In the genomic region with DNA sequence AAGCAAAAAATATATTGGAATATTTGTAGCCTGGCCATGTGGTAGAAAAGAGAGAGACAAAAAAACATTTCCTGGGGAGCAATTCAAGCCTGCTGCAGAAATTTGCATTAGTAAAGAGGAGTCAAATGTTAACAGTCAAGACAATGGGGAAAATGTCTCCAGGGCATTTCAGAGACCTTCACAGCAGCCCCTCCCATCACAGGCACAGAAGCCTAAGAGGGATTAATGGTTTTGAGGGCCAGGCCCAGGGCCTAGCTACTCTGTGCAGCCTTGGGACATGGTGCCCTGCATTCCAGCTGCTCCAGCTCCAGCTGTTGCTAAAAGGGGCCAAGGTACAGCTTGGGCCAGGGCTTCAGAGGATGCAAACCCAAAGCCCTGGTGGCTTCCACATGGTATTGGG, we compare ENCODE assay signal across 36 cellular contexts. TPM values are rescaled to one million over a fixed set of nuclear protein-coding genes. Genes with fewer than 3 reads are reported as not detected.
"Had no signal": no experiment of that assay in that cellular context is flagged by ENCODE, and none has a peak within 500 bp of the region (broad histone marks: within the 10 kb centered on the region; RNA-seq: fewer than 3 reads in every experiment).

No MANE protein-coding gene starts in this region.

- H3K4me1 Mint-ChIP-seq: activated CD4-positive, alpha-beta T cell treated with anti-CD3 and anti-CD28 coated beads, Interleukin-2, amount 10 ng/mL, durations not matched to agents 24 days and 14 days; activated naive CD8-positive, alpha-beta T cell treated with anti-CD3 and anti-CD28 coated beads for 36 hours; activated T-helper 17 cell treated with anti-CD3 and anti-CD28 coated beads, Interleukin-2, amount 50 U/mL, for 72 hours had no signal

- H3K27me3 ChIP-seq: brain microvascular endothelial cell had no signal

- H3K27ac ChIP-seq: brain microvascular endothelial cell, PC-9, RWPE1, WERI-Rb-1 had no signal

- DNase-seq: activated CD4-positive, alpha-beta T cell treated with anti-CD3 and anti-CD28 coated beads, Interleukin-2, amount 10 ng/mL, durations not matched to agents 24 days and 14 days; activated CD4-positive, alpha-beta T cell treated with anti-CD3 and anti-CD28 coated beads, Interleukin-2, amount 50 U/mL, for 4 hours; activated CD8-positive, alpha-beta T cell treated with anti-CD3 and anti-CD28 coated beads for 36 hours; activated effector memory CD4-positive, alpha-beta T cell treated with anti-CD3 and anti-CD28 coated beads, Interleukin-2, amount 50 U/mL, for 16 hours; activated naive CD4-positive, alpha-beta T cell; activated naive CD4-positive, alpha-beta T cell treated with anti-CD3 and anti-CD28 coated beads, Interleukin-2, amount 50 U/mL, for 16 hours; activated naive CD8-positive, alpha-beta T cell treated with anti-CD3 and anti-CD28 coated beads for 36 hours; activated T-cell treated with anti-CD3 and anti-CD28 coated beads, Interleukin-2, amount 50 U/mL, for 1 hour; activated T-cell treated with anti-CD3 and anti-CD28 coated beads, Interleukin-2, amount 50 U/mL, for 72 hours; amniotic stem cell; aorta; brain microvascular endothelial cell; central memory CD4-positive, alpha-beta T cell; NCI-H1092 treated with DMSO at 0.1 percent for 48 hours; NCI-H1417; NCI-H146; NCI-H187; NCI-H2081; NCI-H226; NCI-H446 treated with DMSO at 0.1 percent for 48 hours; NCI-H524; NK-92 treated with Interleukin-12 subunit alpha and Interleukin-12 subunit beta, amount 100 ng/mL, for 24 hours; SIG-M5; T1000 had no signal

- H3K4me3 Mint-ChIP-seq: activated CD4-positive, alpha-beta T cell treated with anti-CD3 and anti-CD28 coated beads, Interleukin-2, amount 10 ng/mL, durations not matched to agents 24 days and 14 days; activated CD8-positive, alpha-beta T cell treated with anti-CD3 and anti-CD28 coated beads for 36 hours; activated naive CD8-positive, alpha-beta T cell treated with anti-CD3 and anti-CD28 coated beads for 36 hours; activated T-cell treated with anti-CD3 and anti-CD28 coated beads, Interleukin-2, amount 50 U/mL, for 72 hours; activated T-helper 17 cell treated with anti-CD3 and anti-CD28 coated beads, Interleukin-2, amount 50 U/mL, for 72 hours had no signal

- H3K4me2 ChIP-seq: PC-9 had no signal

- H3K36me3 Mint-ChIP-seq: activated naive CD8-positive, alpha-beta T cell treated with anti-CD3 and anti-CD28 coated beads for 36 hours had no signal

- H3K27ac Mint-ChIP-seq: activated CD4-positive, alpha-beta T cell treated with anti-CD3 and anti-CD28 coated beads, Interleukin-2, amount 10 ng/mL, durations not matched to agents 24 days and 14 days; activated CD8-positive, alpha-beta T cell treated with anti-CD3 and anti-CD28 coated beads for 36 hours; activated naive CD8-positive, alpha-beta T cell treated with anti-CD3 and anti-CD28 coated beads for 36 hours; activated T-cell treated with anti-CD3 and anti-CD28 coated beads, Interleukin-2, amount 50 U/mL, for 72 hours; activated T-helper 17 cell treated with anti-CD3 and anti-CD28 coated beads, Interleukin-2, amount 50 U/mL, for 72 hours had no signal

- H2AFZ ChIP-seq: PC-9 had no signal

- ATAC-seq: activated CD8-positive, alpha-beta T cell treated with anti-CD3 and anti-CD28 coated beads for 36 hours; activated T-cell treated with anti-CD3 and anti-CD28 coated beads, Interleukin-2, amount 50 U/mL, for 72 hours; activated T-helper 17 cell treated with anti-CD3 and anti-CD28 coated beads, Interleukin-2, amount 50 U/mL, for 72 hours; Right ventricle myocardium inferior; SK-N-SH treated with all-trans-retinoic acid at 6 μM for 48 hours had no signal

- H3K27me3 Mint-ChIP-seq: activated CD4-positive, alpha-beta T cell treated with anti-CD3 and anti-CD28 coated beads, Interleukin-2, amount 10 ng/mL, durations not matched to agents 24 days and 14 days; activated CD8-positive, alpha-beta T cell treated with anti-CD3 and anti-CD28 coated beads for 36 hours; activated naive CD8-positive, alpha-beta T cell treated with anti-CD3 and anti-CD28 coated beads for 36 hours; activated T-helper 17 cell treated with anti-CD3 and anti-CD28 coated beads, Interleukin-2, amount 50 U/mL, for 72 hours had no signal

RNA-seq across cellular contexts. Expression of a gene that starts 46.8 kb away (rescaled TPM):
- total RNA-seq: activated CD4-positive, alpha-beta T cell treated with anti-CD3 and anti-CD28 coated beads, Interleukin-2, amount 10 ng/mL, durations not matched to agents 24 days and 14 days; activated CD8-positive, alpha-beta memory T cell treated with anti-CD3 and anti-CD28 coated beads for 36 hours; activated CD8-positive, alpha-beta T cell treated with anti-CD3 and anti-CD28 coated beads for 36 hours; activated naive CD8-positive, alpha-beta T cell treated with anti-CD3 and anti-CD28 coated beads for 36 hours; activated T-cell treated with anti-CD3 and anti-CD28 coated beads, Interleukin-2, amount 50 U/mL, for 72 hours; activated T-helper 17 cell treated with anti-CD3 and anti-CD28 coated beads, Interleukin-2, amount 50 U/mL, for 72 hours; M059J; OCI-LY7; PC-9; SK-MEL-5; T-helper 1 cell treated with Interleukin-12 subunit alpha and Interleukin-12 subunit beta and Interleukin-4 antibody, amounts not matched to agents 30 ng/mL and 1 ng/mL, for 36 hours; T-helper 2 cell treated with Interferon-gamma antibody and Interleukin-4, amounts not matched to agents 100 ng/mL and 5 ng/mL, for 36 hours had no signal
